11 cellular contexts compared by ENCODE assay signal in the genomic region with DNA sequence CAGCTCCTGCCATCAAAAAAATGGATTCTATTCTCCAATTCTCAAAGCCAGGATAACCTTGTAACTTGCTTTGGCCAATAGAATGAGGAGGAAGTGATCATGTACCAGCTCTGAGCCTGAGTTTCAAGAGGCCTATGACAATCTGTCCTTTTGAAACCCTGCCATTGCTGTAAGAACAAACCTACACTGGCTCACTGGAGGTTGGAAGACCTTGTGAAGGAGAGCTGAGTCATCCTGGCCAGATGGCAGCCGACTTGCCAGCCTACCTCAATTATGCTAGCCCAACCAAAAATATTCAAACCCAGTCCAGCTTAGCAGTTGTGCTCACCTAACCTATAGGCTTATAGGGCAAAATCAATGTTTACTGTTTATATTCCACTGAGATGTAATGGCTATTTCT.
DNase-seq lines count a peak whose midpoint lies in the region; ATAC-seq, FAIRE-seq and TF ChIP-seq lines count a peak whose summit lies in the region.
"Had no signal": no experiment of that assay in that cellular context is flagged by ENCODE, and none has a peak within 500 bp of the region (broad histone marks: within the 10 kb centered on the region; RNA-seq: fewer than 3 reads in every experiment).

No MANE protein-coding gene starts in this region.

- TF ChIP-seq CTCF in GM12865 (IDR thresholded peaks at IDR 0.05; ENCODE audit: insufficient read depth, low read depth, low read length, missing control alignments) (no peak), GM12878 (IDR thresholded peaks at IDR 0.05 in 2 of 3, conservative IDR thresholded peaks at IDR 0.05 in 1 of 3; ENCODE audit: control insufficient read depth in 2 of 3, extremely low read depth in 1 of 3, insufficient read depth in 1 of 3, low read depth in 3 of 3, low read length in 3 of 3) (no peak)

- no peaks in the 10 kb centered on the region; the same call in 2 of the 3 replicates for H3K9me3 ChIP-seq in GM12878 (replicated peaks; ENCODE audit: control insufficient read depth, insufficient read depth, low read length)
- H3K9me3 ChIP-seq in neuronal stem cell (replicated peaks in 1 of 2; ENCODE audit: control insufficient read depth in 2 of 2, insufficient read depth in 1 of 2, low read depth in 1 of 2, low read length in 2 of 2), result no peaks in the 10 kb centered on the region
- H3K9me3 ChIP-seq: pancreas had no signal

- H3K4me2 ChIP-seq in GM12878 (ENCODE audit: control insufficient read depth, insufficient read depth) (no peak overlapping the region), neuronal stem cell (ENCODE audit: insufficient read depth, low read length, poor library complexity, severe bottlenecking) (no peak overlapping the region)

- H3K4me1 ChIP-seq in GM12878 (ENCODE audit: control insufficient read depth, insufficient read depth, low read length) (peaks cover 5% of the 10 kb centered on the region; the same call in 1 of the 2 replicates), neuronal stem cell (ENCODE audit: control insufficient read depth in 2 of 2, insufficient read depth in 1 of 2, low read depth in 1 of 2, low read length in 2 of 2) (peaks cover 7 to 8% of the 10 kb centered on the region in 2 donors)
- H3K4me1 ChIP-seq: pancreas had no signal

- POLR2A ChIA-PET in GM12878 (lab: Charles Lee), result interaction anchor here (1.9 kb wide), 1 partner anchor 8 kb away, joined by 4 read pairs; no protein-coding TSS in a partner anchor

- no peak overlapping the region for H2BK5ac ChIP-seq in neuronal stem cell (ENCODE audit: low read length)

- FAIRE-seq in GM12878 (lab: Jason Lieb, UNC), result no peak
- FAIRE-seq: pancreas had no signal

- H2BK15ac ChIP-seq in neuronal stem cell (ENCODE audit: low read length), result no peak overlapping the region

- H3K14ac ChIP-seq in neuronal stem cell (ENCODE audit: low read length), result no peak overlapping the region

- no peak overlapping the region for H4K91ac ChIP-seq in neuronal stem cell (ENCODE audit: low read depth, low read length, poor library complexity)

- H2BK12ac ChIP-seq in neuronal stem cell (ENCODE audit: low read length), result no peak overlapping the region

- no peak overlapping the region for H2BK120ac ChIP-seq in neuronal stem cell (ENCODE audit: low read depth, low read length)

- H2AFZ ChIP-seq in GM12878 (ENCODE audit: control insufficient read depth, low read depth, low read length) (no peak overlapping the region), neuronal stem cell (ENCODE audit: low read length) (peak overlapping the region; percentile 44)

- in situ Hi-C loops in GM12878 (cut with MboI), result no loop called here

- ATAC-seq in GM12878 (peak; percentile 70), HG03095 (IDR thresholded peaks at IDR 0.05; ENCODE audit: unreplicated experiment) (no peak)
- ATAC-seq: pancreas had no signal

- SMC1A ChIA-PET in GM12878 (lab: Charles Lee; ENCODE audit: uncharacterized antibody, unreplicated experiment), result interaction anchor here (0.6 to 1.7 kb wide), 10 partner anchors 8 to 1560 kb away, joined by 3 to 8 read pairs (median 4); no protein-coding TSS in a partner anchor

- no peak overlapping the region for H4K8ac ChIP-seq in neuronal stem cell (ENCODE audit: low read depth, low read length)

- H3K4ac ChIP-seq in neuronal stem cell (ENCODE audit: low read length), result no peak overlapping the region

- 0% methylated on average over 1 of the region's 1 CpG for WGBS in GM12878 (ENCODE audit: insufficient coverage, insufficient replicate concordance, low lambda C conversion rate, missing lambda C conversion rate)
- WGBS in neuronal stem cell (ENCODE audit: extremely low coverage in 2 of 2, insufficient read length in 2 of 2, insufficient replicate concordance in 1 of 2), 2 donors, result no CpG with 5 or more reads among the region's 1 CpG

- H3K27me3 ChIP-seq in GM12878 (replicated peaks in 1 of 2; ENCODE audit: control insufficient read depth in 2 of 2, insufficient read depth in 2 of 2, low read length in 1 of 2) (no peaks in the 10 kb centered on the region), neuronal stem cell (ENCODE audit: control insufficient read depth in 3 of 3, insufficient read depth in 3 of 3, low read depth in 1 of 3, low read length in 3 of 3) (no peaks in the 10 kb centered on the region)
- H3K27me3 ChIP-seq: pancreas had no signal

- no peaks in the 10 kb centered on the region for H3K36me3 ChIP-seq in GM12878 (ENCODE audit: control insufficient read depth in 2 of 2, insufficient read depth in 2 of 2, low read length in 1 of 2)
- no peaks in the 10 kb centered on the region for H3K36me3 ChIP-seq in neuronal stem cell (replicated peaks in 1 of 2; ENCODE audit: control insufficient read depth in 2 of 2, insufficient read depth in 2 of 2, low read length in 2 of 2)
- H3K36me3 ChIP-seq: pancreas had no signal

- no TSS peak for BruUV-seq in GM12878 (replicated peaks; lab: Mats Ljungman, UMichigan)

- H3K4me3 ChIP-seq in GM12865 (ENCODE audit: low read depth, low read length) (no peak overlapping the region), GM12878 (no peak overlapping the region), neuronal stem cell (ENCODE audit: low read length in 2 of 2) (no peak overlapping the region)
- H3K4me3 ChIP-seq: pancreas had no signal

- H3K27ac ChIP-seq in GM12878 (ENCODE audit: control insufficient read depth, insufficient read depth) (no peak overlapping the region), neuronal stem cell (replicated peaks; ENCODE audit: low read length) (no peak overlapping the region)
- H3K27ac ChIP-seq: pancreas had no signal

- RAD21 ChIA-PET in GM12878 (lab: Charles Lee; ENCODE audit: unreplicated experiment), result interaction anchor here (0.9 to 1.5 kb wide), 3 partner anchors 9 to 176 kb away, joined by 3 to 7 read pairs (median 4); no protein-coding TSS in a partner anchor

- H3K9ac ChIP-seq in GM12878 (ENCODE audit: control insufficient read depth, insufficient read depth, low read length) (no peak overlapping the region), neuronal stem cell (ENCODE audit: low read depth, low read length, poor library complexity) (no peak overlapping the region)

- CTCF ChIA-PET in GM12878 (lab: Yijun Ruan, JAX), result interaction anchor here (0.7 to 3.8 kb wide), 3 partner anchors 10 to 338 kb away, joined by 3 to 12 read pairs (median 4); no protein-coding TSS in a partner anchor

- no peaks in the 10 kb centered on the region for H3K79me1 ChIP-seq in neuronal stem cell (ENCODE audit: low read depth, low read length)

- no peak for TF ChIP-seq POLR2A in GM12878 (IDR thresholded peaks at IDR 0.05; ENCODE audit: low read depth, low read length)

- no peaks in the 10 kb centered on the region for H4K20me1 ChIP-seq in GM12878 (ENCODE audit: control insufficient read depth, insufficient read depth)

- TF ChIP-seq RAD21 in GM12878 (IDR thresholded peaks at IDR 0.05; ENCODE audit: insufficient read depth, low read depth, low read length), result no peak

- TF ChIP-seq EP300 in GM12878 (IDR thresholded peaks at IDR 0.05; ENCODE audit: borderline replicate concordance in 1 of 2, control insufficient read depth in 1 of 2, low read depth in 2 of 2, low read length in 2 of 2), result no peak

- intact Hi-C loops in GM12878 (cut with micrococcal nuclease; ENCODE audit: unreplicated experiment), result no loop called here

- H2AK5ac ChIP-seq in neuronal stem cell (ENCODE audit: low read depth, low read length), result no peak overlapping the region

- no peaks in the 10 kb centered on the region for H3K79me2 ChIP-seq in GM12878 (ENCODE audit: control insufficient read depth, insufficient read depth, low read length)

- DNase-seq in GM12865 (ENCODE audit: low read depth) (peak; percentile 28), NCI-H2171 treated with DMSO at 0.1 percent for 48 hours (lab: John Stamatoyannopoulos, UW) (peak; percentile 95), GM12878 (ENCODE audit: low read depth, low spot score) (no peak), neuronal stem cell (ENCODE audit: low spot score) (no peak), SKM-1 (lab: John Stamatoyannopoulos, UW; ENCODE audit: unreplicated experiment) (no peak), iPS-NIHi11 (ENCODE audit: low spot score) (no peak), NK-92 (lab: John Stamatoyannopoulos, UW; ENCODE audit: unreplicated experiment) (no peak)
- DNase-seq: NK-92 treated with Interleukin-12 subunit alpha and Interleukin-12 subunit beta, amount 100 ng/mL, for 24 hours; pancreas; stimulated activated CD4-positive, alpha-beta T cell treated with anti-CD3 and anti-CD28 coated beads, Interleukin-4, amount 100 ng/mL, for 4 hours had no signal

- H3K23ac ChIP-seq in neuronal stem cell (ENCODE audit: low read depth, low read length, poor library complexity), result no peak overlapping the region

- no peak overlapping the region for H3K18ac ChIP-seq in neuronal stem cell (ENCODE audit: low read length)

TF ChIP-seq in GM12878, 131 proteins besides CTCF, POLR2A, EP300 and RAD21:
- no peak for TF ChIP-seq ZNF207 (IDR thresholded peaks at IDR 0.05; ENCODE audit: borderline replicate concordance)
- TF ChIP-seq RFX5 (IDR thresholded peaks at IDR 0.05; ENCODE audit: low read depth, low read length), result no peak
- no peak for TF ChIP-seq CBFB (IDR thresholded peaks at IDR 0.05; ENCODE audit: low read depth)
- TF ChIP-seq BMI1 (IDR thresholded peaks at IDR 0.05; ENCODE audit: borderline replicate concordance), result no peak
- no peak for TF ChIP-seq ASH2L (IDR thresholded peaks at IDR 0.05; ENCODE audit: borderline replicate concordance, low read depth)
- no peak for TF ChIP-seq BCL11A (IDR thresholded peaks at IDR 0.05; ENCODE audit: low read depth, low read length)
- TF ChIP-seq BRCA1 (IDR thresholded peaks at IDR 0.05; ENCODE audit: low read depth, low read length), result no peak
- TF ChIP-seq GABPA (IDR thresholded peaks at IDR 0.05; ENCODE audit: low read depth), result no peak
- no peak for TF ChIP-seq HCFC1 (IDR thresholded peaks at IDR 0.05; ENCODE audit: low read length)

Comparison
In these comparisons a context has a peak if more than half of its experiments do, and no peak if none do; other contexts are left out.
1. DNase-seq: peak in GM12865 (single experiment) and NCI-H2171 treated with DMSO at 0.1 percent for 48 hours (single experiment); none in GM12878 (single experiment), neuronal stem cell (single experiment), SKM-1 (single experiment), iPS-NIHi11 (single experiment) and NK-92 (single experiment).